ENCODE assay signal across 1 cellular context in the genomic region with DNA sequence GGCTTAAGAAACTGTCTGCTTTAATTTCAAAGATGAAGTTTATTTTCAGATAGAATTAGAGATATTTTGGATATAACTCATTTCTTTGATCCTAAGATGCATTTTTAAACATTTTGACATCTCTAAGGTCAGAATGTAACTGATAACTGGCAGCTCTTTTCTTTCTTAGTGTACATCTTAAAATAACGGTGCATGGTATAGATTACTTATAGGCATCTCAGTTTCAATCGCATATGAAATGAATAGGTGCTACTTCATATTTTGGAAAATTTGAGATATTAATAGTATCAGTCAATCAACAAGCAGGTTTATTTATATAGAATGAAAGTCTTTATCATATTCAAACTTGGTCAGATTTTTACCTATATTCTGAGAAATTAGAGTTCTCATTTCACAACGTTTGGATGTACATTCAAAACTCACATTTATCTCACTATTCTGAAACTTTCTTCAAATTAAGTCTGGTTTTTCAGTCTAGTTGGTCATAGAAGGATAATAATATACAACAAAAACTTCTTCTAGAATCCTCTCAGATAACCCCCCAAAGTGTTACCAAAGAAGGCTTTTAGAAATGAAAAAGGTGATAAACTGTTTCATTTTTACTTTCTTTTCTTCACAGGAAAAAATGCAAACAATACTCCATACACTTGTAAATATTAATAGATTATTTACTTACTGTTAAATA.
A peak's percentile ranks its signal among the peaks of the same experiment; 100 is the strongest.
TF ChIP-seq lines count a peak whose summit lies in the region.

No MANE protein-coding gene starts in this region.

TF ChIP-seq in GM12878, 131 proteins besides CTCF, POLR2A, EP300 and RAD21 (continued from another document):
- TF ChIP-seq CREM (IDR thresholded peaks at IDR 0.05; ENCODE audit: low read depth) (peak; percentile 33; the same call in 1 of the 2 replicates), MEF2B (IDR thresholded peaks at IDR 0.05; ENCODE audit: partially characterized antibody, poor library complexity, severe bottlenecking) (peak; percentile 19), CEBPB (IDR thresholded peaks at IDR 0.05; ENCODE audit: borderline replicate concordance in 1 of 2, low read depth in 2 of 2, low read length in 2 of 2) (peak in 1 of 2 experiments; percentile 30; a peak in 1 of 4 replicates), PKNOX1 (IDR thresholded peaks at IDR 0.05) (no peak; the same call in 1 of the 2 replicates), MTA3 (IDR thresholded peaks at IDR 0.05; ENCODE audit: borderline replicate concordance, low read length) (no peak), JUNB (IDR thresholded peaks at IDR 0.05) (peak; percentile 69), ETV6 (conservative IDR thresholded peaks at IDR 0.05 in 1 of 2, IDR thresholded peaks at IDR 0.05 in 1 of 2; ENCODE audit: borderline replicate concordance in 1 of 2, low read depth in 1 of 2) (no peak), ZNF274 (IDR thresholded peaks at IDR 0.05; ENCODE audit: insufficient read depth, insufficient read length) (no peak), JUND (IDR thresholded peaks at IDR 0.05; ENCODE audit: low read depth, low read length) (no peak), BCL3 (IDR thresholded peaks at IDR 0.05; ENCODE audit: borderline replicate concordance, insufficient read depth, low read depth, low read length, poor library complexity, severe bottlenecking) (peak; percentile 16), SP1 (IDR thresholded peaks at IDR 0.05; ENCODE audit: low read depth, low read length) (no peak), SUPT20H (IDR thresholded peaks at IDR 0.05; ENCODE audit: borderline replicate concordance, control insufficient read depth, low read depth, low read length) (no peak), RUNX3 (IDR thresholded peaks at IDR 0.05; ENCODE audit: low read length) (peak; percentile 16; the same call in 1 of the 2 replicates), FOS (IDR thresholded peaks at IDR 0.05; ENCODE audit: borderline replicate concordance, extremely low read depth, insufficient read length) (no peak), NKRF (conservative IDR thresholded peaks at IDR 0.05) (no peak), ZNF384 (IDR thresholded peaks at IDR 0.05; ENCODE audit: borderline replicate concordance, low read depth, low read length) (no peak), RELA (IDR thresholded peaks at IDR 0.05; ENCODE audit: borderline replicate concordance, partially characterized antibody) (no peak), FOXM1 (IDR thresholded peaks at IDR 0.05; ENCODE audit: low read depth, low read length) (peak; percentile 31; the same call in 1 of the 2 replicates), MYC (IDR thresholded peaks at IDR 0.05; ENCODE audit: insufficient read depth, insufficient read length, insufficient replicate concordance, low read length, severe bottlenecking) (no peak), ELK1 (IDR thresholded peaks at IDR 0.05; ENCODE audit: low read depth, low read length) (no peak), STAT3 (IDR thresholded peaks at IDR 0.05; ENCODE audit: low read depth, low read length) (no peak), RAD51 (IDR thresholded peaks at IDR 0.05) (no peak), SUZ12 (IDR thresholded peaks at IDR 0.05; ENCODE audit: unreplicated experiment) (no peak), CBX5 (IDR thresholded peaks at IDR 0.05; ENCODE audit: low read depth) (no peak)
- TF ChIP-seq, protein P1, sequence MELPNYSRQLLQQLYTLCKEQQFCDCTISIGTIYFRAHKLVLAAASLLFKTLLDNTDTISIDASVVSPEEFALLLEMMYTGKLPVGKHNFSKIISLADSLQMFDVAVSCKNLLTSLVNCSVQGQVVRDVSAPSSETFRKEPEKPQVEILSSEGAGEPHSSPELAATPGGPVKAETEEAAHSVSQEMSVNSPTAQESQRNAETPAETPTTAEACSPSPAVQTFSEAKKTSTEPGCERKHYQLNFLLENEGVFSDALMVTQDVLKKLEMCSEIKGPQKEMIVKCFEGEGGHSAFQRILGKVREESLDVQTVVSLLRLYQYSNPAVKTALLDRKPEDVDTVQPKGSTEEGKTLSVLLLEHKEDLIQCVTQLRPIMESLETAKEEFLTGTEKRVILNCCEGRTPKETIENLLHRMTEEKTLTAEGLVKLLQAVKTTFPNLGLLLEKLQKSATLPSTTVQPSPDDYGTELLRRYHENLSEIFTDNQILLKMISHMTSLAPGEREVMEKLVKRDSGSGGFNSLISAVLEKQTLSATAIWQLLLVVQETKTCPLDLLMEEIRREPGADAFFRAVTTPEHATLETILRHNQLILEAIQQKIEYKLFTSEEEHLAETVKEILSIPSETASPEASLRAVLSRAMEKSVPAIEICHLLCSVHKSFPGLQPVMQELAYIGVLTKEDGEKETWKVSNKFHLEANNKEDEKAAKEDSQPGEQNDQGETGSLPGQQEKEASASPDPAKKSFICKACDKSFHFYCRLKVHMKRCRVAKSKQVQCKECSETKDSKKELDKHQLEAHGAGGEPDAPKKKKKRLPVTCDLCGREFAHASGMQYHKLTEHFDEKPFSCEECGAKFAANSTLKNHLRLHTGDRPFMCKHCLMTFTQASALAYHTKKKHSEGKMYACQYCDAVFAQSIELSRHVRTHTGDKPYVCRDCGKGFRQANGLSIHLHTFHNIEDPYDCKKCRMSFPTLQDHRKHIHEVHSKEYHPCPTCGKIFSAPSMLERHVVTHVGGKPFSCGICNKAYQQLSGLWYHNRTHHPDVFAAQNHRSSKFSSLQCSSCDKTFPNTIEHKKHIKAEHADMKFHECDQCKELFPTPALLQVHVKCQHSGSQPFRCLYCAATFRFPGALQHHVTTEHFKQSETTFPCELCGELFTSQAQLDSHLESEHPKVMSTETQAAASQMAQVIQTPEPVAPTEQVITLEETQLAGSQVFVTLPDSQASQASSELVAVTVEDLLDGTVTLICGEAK (IDR thresholded peaks at IDR 0.05; ENCODE audit: borderline replicate concordance), result no peak
